ENCODE assay signal across 1 cellular context in genomic region chr17:72463287-72464102, GRCh38.
TF ChIP-seq lines count a peak whose summit lies in the region.

No MANE protein-coding gene starts in this region.

TF ChIP-seq in GM23338, 12 proteins besides CTCF, POLR2A, EP300 and RAD21 (continued from another document):
- TF ChIP-seq REST (IDR thresholded peaks at IDR 0.05; ENCODE audit: unreplicated experiment) (no peak), JUNB (IDR thresholded peaks at IDR 0.05; ENCODE audit: unreplicated experiment) (no peak), ZNF114 (CRISPR knock-in tag; IDR thresholded peaks at IDR 0.05) (no peak), CREB1 (CRISPR knock-in tag; IDR thresholded peaks at IDR 0.05; ENCODE audit: low read depth) (no peak), ZNF331 (CRISPR knock-in tag; IDR thresholded peaks at IDR 0.05; ENCODE audit: low read depth) (no peak), STAT1 (IDR thresholded peaks at IDR 0.05; ENCODE audit: unreplicated experiment) (no peak), EZH2 (IDR thresholded peaks at IDR 0.05; ENCODE audit: low read depth, unreplicated experiment) (no peak), POLR2AphosphoS5 (IDR thresholded peaks at IDR 0.05; ENCODE audit: low read depth) (no peak)
- TF ChIP-seq, protein P1, sequence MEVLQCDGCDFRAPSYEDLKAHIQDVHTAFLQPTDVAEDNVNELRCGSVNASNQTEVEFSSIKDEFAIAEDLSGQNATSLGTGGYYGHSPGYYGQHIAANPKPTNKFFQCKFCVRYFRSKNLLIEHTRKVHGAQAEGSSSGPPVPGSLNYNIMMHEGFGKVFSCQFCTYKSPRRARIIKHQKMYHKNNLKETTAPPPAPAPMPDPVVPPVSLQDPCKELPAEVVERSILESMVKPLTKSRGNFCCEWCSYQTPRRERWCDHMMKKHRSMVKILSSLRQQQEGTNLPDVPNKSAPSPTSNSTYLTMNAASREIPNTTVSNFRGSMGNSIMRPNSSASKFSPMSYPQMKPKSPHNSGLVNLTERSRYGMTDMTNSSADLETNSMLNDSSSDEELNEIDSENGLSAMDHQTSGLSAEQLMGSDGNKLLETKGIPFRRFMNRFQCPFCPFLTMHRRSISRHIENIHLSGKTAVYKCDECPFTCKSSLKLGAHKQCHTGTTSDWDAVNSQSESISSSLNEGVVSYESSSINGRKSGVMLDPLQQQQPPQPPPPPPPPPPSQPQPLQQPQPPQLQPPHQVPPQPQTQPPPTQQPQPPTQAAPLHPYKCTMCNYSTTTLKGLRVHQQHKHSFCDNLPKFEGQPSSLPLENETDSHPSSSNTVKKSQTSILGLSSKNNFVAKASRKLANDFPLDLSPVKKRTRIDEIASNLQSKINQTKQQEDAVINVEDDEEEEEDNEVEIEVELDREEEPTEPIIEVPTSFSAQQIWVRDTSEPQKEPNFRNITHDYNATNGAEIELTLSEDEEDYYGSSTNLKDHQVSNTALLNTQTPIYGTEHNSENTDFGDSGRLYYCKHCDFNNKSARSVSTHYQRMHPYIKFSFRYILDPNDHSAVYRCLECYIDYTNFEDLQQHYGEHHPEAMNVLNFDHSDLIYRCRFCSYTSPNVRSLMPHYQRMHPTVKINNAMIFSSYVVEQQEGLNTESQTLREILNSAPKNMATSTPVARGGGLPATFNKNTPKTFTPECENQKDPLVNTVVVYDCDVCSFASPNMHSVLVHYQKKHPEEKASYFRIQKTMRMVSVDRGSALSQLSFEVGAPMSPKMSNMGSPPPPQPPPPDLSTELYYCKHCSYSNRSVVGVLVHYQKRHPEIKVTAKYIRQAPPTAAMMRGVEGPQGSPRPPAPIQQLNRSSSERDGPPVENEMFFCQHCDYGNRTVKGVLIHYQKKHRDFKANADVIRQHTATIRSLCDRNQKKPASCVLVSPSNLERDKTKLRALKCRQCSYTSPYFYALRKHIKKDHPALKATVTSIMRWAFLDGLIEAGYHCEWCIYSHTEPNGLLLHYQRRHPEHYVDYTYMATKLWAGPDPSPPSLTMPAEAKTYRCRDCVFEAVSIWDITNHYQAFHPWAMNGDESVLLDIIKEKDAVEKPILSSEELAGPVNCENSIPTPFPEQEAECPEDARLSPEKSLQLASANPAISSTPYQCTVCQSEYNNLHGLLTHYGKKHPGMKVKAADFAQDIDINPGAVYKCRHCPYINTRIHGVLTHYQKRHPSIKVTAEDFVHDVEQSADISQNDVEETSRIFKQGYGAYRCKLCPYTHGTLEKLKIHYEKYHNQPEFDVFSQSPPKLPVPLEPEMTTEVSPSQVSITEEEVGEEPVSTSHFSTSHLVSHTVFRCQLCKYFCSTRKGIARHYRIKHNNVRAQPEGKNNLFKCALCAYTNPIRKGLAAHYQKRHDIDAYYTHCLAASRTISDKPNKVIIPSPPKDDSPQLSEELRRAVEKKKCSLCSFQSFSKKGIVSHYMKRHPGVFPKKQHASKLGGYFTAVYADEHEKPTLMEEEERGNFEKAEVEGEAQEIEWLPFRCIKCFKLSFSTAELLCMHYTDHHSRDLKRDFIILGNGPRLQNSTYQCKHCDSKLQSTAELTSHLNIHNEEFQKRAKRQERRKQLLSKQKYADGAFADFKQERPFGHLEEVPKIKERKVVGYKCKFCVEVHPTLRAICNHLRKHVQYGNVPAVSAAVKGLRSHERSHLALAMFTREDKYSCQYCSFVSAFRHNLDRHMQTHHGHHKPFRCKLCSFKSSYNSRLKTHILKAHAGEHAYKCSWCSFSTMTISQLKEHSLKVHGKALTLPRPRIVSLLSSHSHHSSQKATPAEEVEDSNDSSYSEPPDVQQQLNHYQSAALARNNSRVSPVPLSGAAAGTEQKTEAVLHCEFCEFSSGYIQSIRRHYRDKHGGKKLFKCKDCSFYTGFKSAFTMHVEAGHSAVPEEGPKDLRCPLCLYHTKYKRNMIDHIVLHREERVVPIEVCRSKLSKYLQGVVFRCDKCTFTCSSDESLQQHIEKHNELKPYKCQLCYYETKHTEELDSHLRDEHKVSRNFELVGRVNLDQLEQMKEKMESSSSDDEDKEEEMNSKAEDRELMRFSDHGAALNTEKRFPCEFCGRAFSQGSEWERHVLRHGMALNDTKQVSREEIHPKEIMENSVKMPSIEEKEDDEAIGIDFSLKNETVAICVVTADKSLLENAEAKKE (CRISPR knock-in tag; IDR thresholded peaks at IDR 0.05), result no peak
- TF ChIP-seq, protein P2, sequence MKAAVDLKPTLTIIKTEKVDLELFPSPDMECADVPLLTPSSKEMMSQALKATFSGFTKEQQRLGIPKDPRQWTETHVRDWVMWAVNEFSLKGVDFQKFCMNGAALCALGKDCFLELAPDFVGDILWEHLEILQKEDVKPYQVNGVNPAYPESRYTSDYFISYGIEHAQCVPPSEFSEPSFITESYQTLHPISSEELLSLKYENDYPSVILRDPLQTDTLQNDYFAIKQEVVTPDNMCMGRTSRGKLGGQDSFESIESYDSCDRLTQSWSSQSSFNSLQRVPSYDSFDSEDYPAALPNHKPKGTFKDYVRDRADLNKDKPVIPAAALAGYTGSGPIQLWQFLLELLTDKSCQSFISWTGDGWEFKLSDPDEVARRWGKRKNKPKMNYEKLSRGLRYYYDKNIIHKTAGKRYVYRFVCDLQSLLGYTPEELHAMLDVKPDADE (IDR thresholded peaks at IDR 0.05), result no peak
